ENCODE assay signal across 8 cellular contexts in the genomic region with DNA sequence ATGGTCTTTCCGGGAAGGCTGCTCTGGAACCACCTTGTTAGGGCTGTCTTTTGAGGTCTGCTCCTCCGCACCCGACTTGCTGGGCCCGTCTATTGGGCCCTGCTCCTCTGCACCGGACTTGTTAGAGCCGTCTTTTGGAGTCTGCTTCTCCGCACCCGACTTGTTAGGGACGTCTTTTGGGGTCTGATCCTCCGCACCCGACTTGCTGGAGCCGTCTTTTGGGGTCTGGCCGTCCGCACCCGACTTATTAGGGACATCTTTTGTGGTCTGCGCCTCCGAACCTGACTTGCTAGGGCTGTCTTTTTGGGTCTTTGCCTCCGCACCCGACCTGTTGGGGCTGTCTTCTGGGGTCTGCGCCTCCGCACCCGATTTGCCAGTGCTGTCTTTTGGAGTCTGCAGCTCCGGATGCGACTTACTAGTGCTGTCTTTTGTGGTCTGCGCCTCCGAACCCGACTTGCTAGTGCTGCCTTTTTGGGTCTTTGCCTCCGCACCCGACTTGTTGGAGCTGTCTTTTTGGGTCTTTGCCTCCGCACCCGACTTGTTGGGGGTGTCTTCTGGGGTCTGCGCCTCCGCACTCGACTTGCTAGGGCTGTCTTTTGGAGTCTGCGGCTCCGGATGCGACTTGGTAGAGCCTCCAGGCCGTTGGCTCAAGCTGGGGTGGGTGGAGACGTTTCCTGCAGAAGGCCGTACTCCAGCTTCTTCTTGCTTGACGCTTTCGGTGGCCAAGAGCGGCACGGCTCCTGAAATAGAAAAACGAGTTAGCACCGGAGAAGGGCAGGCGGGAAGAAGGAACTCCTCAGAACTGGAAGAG. TPM values are rescaled to one million over a fixed set of nuclear protein-coding genes. Genes with fewer than 3 reads are reported as not detected.
DNase-seq lines count a peak whose midpoint lies in the region; ATAC-seq, FAIRE-seq and TF ChIP-seq lines count a peak whose summit lies in the region.

No MANE protein-coding gene starts in this region.

- H3K79me2 ChIP-seq in HCT116 (ENCODE audit: insufficient read depth, low read length) = peaks cover 49% of the 10 kb centered on the region

- peaks cover 44% of the 10 kb centered on the region for H3K4me1 Mint-ChIP-seq in activated T-cell treated with anti-CD3 and anti-CD28 coated beads, Interleukin-2, amount 50 U/mL, for 4 hours (ENCODE audit: low read depth)

- peaks cover 10 to 21% of the 10 kb centered on the region in 2 experiments for H3K4me1 ChIP-seq in HCT116 (ENCODE audit: control insufficient read depth in 1 of 2, insufficient read depth in 2 of 2, low read length in 2 of 2)

- no peaks in the 10 kb centered on the region for H3K9me3 ChIP-seq in HCT116 (ENCODE audit: control insufficient read depth in 1 of 2, insufficient read depth in 1 of 2, low read depth in 1 of 2, low read length in 2 of 2)

- H2AFZ ChIP-seq in HCT116 (ENCODE audit: low read depth, low read length, poor library complexity, severe bottlenecking) = no peak overlapping the region

- peaks cover 21 to 31% of the 10 kb centered on the region in 2 experiments; a peak in 2 of 4 replicates for H3K36me3 ChIP-seq in HCT116 (ENCODE audit: control insufficient read depth in 1 of 2, insufficient read depth in 2 of 2, low read length in 2 of 2)

- RAD21 ChIA-PET in HCT116 (lab: Charles Lee; ENCODE audit: low non-redundant PET in 1 of 2, low total read pairs in 2 of 2, uncharacterized antibody in 2 of 2, unreplicated experiment in 2 of 2) = no interaction called here

- FAIRE-seq in urothelium cell line (lab: Jason Lieb, UNC) = no peak

- CTCF ChIA-PET in HCT116 (lab: Charles Lee) = interaction anchor here (1.0 kb wide), 1 partner anchor 27 kb away, joined by 4 read pairs; no protein-coding TSS in a partner anchor

- intact Hi-C loops in HCT116 (cut with micrococcal nuclease) = loop anchor here (10.0 kb wide), 1 partner anchor 228 kb away; no protein-coding TSS in a partner anchor

- POLR2A ChIA-PET in HCT116 (lab: Charles Lee) = interaction anchor here (0.6 to 1.4 kb wide), 5 partner anchors 12 to 692 kb away, joined by 3 to 6 read pairs (median 4); a partner anchor contains a TSS

- H3K27ac ChIP-seq in HCT116 (ENCODE audit: low read depth, low read length) = peak overlapping the region; percentile 76

- H3K27me3 Mint-ChIP-seq in activated T-cell treated with anti-CD3 and anti-CD28 coated beads, Interleukin-2, amount 50 U/mL, for 4 hours (ENCODE audit: low read depth) = no peaks in the 10 kb centered on the region

- TF ChIP-seq POLR2A in HCT116 (IDR thresholded peaks at IDR 0.05; ENCODE audit: borderline replicate concordance, extremely low read depth, insufficient read depth, insufficient read length) = no peak

- H3K4me3 ChIP-seq in HCT116 (replicated peaks in 1 of 2; ENCODE audit: low read depth in 1 of 2, low read length in 2 of 2) = peak overlapping the region; percentile 89 to 96

- no peak for TF ChIP-seq CTCF in HCT116 (IDR thresholded peaks at IDR 0.05 in 2 of 3, conservative IDR thresholded peaks at IDR 0.05 in 1 of 3; ENCODE audit: borderline replicate concordance in 1 of 3, insufficient read depth in 1 of 3, low read depth in 2 of 3, low read length in 2 of 3)
- TF ChIP-seq CTCF in omental fat pad (IDR thresholded peaks at IDR 0.05) = no peak

- no peaks in the 10 kb centered on the region for H3K27me3 ChIP-seq in HCT116 (ENCODE audit: insufficient read depth, low read length)

- peak overlapping the region; percentile 86 for H3K9ac ChIP-seq in HCT116 (ENCODE audit: low read length)

- no peak for TF ChIP-seq RAD21 in HCT116 (IDR thresholded peaks at IDR 0.05; ENCODE audit: low read depth)

- TSS peak; percentile 55 for BruUV-seq in HCT116 (replicated peaks; lab: Mats Ljungman, UMichigan)

- peaks cover 38% of the 10 kb centered on the region for H3K36me3 Mint-ChIP-seq in activated T-cell treated with anti-CD3 and anti-CD28 coated beads, Interleukin-2, amount 50 U/mL, for 4 hours (ENCODE audit: insufficient read depth)

- DNase-seq in ELF-1 (ENCODE audit: low read depth, low spot score) (peak; percentile 55), HCT116 (ENCODE audit: low read depth, low spot score) (no peak), NCI-H69 (lab: John Stamatoyannopoulos, UW) (peak; percentile 40), fibroblast of peridontal ligament (ENCODE audit: extremely low read depth) (peak; percentile 47), omental fat pad (ENCODE audit: low spot score) (no peak), urothelium cell line (ENCODE audit: low spot score) (peak; percentile 46), SK-N-DZ (ENCODE audit: low spot score) (no peak)
- peak; percentile 32 for DNase-seq in activated T-cell treated with anti-CD3 and anti-CD28 coated beads, Interleukin-2, amount 50 U/mL, for 4 hours

- H3K4me2 ChIP-seq in HCT116 (ENCODE audit: low read length) = peak overlapping the region; percentile 90

- H3K9me2 ChIP-seq in HCT116 (ENCODE audit: insufficient read depth) = no peaks in the 10 kb centered on the region

- H3K4me3 Mint-ChIP-seq in activated T-cell treated with anti-CD3 and anti-CD28 coated beads, Interleukin-2, amount 50 U/mL, for 4 hours = peak overlapping the region; percentile 95

- peaks cover 5% of the 10 kb centered on the region; the same call in 1 of the 2 replicates for H4K20me1 ChIP-seq in HCT116 (ENCODE audit: insufficient read depth)

- peak; percentile 18 for ATAC-seq in HCT116
- ATAC-seq in activated T-cell treated with anti-CD3 and anti-CD28 coated beads, Interleukin-2, amount 50 U/mL, for 4 hours = peak; percentile 35 to 39
- ATAC-seq in omental fat pad (ENCODE audit: low FRiP score) = peak; percentile 13

- no peaks in the 10 kb centered on the region for H3K9me3 Mint-ChIP-seq in activated T-cell treated with anti-CD3 and anti-CD28 coated beads, Interleukin-2, amount 50 U/mL, for 4 hours

TF ChIP-seq in HCT116, 20 proteins besides CTCF, POLR2A, EP300 and RAD21:
- TF ChIP-seq, protein P1, sequence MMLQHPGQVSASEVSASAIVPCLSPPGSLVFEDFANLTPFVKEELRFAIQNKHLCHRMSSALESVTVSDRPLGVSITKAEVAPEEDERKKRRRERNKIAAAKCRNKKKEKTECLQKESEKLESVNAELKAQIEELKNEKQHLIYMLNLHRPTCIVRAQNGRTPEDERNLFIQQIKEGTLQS (IDR thresholded peaks at IDR 0.05) = no peak
- TF ChIP-seq EZH2 (IDR thresholded peaks at IDR 0.05) (no peak), SRF (IDR thresholded peaks at IDR 0.05; ENCODE audit: low read depth) (no peak)
TF ChIP-seq in HCT116: peak in this region for 0.

RNA-seq across cellular contexts. Expression of a gene that starts 0.6 kb away (rescaled TPM):
- total RNA-seq in HCT116 (2021; ENCODE audit: unreplicated experiment) = 43.2 TPM
- 19.8 and 24.8 TPM in 2 replicates for polyA plus RNA-seq in HCT116 (2012)
- 10 to 100 TPM; 93.8 to 99.6 (median 98.1) TPM for total RNA-seq in activated T-cell treated with anti-CD3 and anti-CD28 coated beads, Interleukin-2, amount 50 U/mL, for 4 hours
- total RNA-seq in omental fat pad = 100 to 1,000 TPM; 112 to 151 (median 128) TPM
- polyA plus RNA-seq in SK-N-DZ (2014; cell fraction: cytosol; rRNA removed) = 24.1 and 32.8 TPM in 2 replicates
- 16.1 and 26.4 TPM in 2 replicates for polyA plus RNA-seq in SK-N-DZ (2014; cell fraction: nucleus; rRNA removed)

RNA-seq across cellular contexts. Expression of a gene that starts 27.2 kb away (rescaled TPM):
- 59.7 TPM for total RNA-seq in HCT116 (2021; ENCODE audit: unreplicated experiment)
- 58.9 and 62.2 TPM in 2 replicates for polyA plus RNA-seq in HCT116 (2012)
- 10 to 100 TPM; 16.0 to 18.6 (median 16.2) TPM for total RNA-seq in activated T-cell treated with anti-CD3 and anti-CD28 coated beads, Interleukin-2, amount 50 U/mL, for 4 hours
- 100 to 1,000 TPM; 153 to 436 (median 303) TPM for total RNA-seq in omental fat pad
- 15.4 and 17.2 TPM in 2 replicates for polyA plus RNA-seq in SK-N-DZ (2014; cell fraction: cytosol; rRNA removed)
- polyA plus RNA-seq in SK-N-DZ (2014; cell fraction: nucleus; rRNA removed) = 23.6 and 31.7 TPM in 2 replicates

RNA-seq across cellular contexts. Expression of a gene that starts 27.4 kb away (rescaled TPM):
- 9.2 TPM for total RNA-seq in HCT116 (2021; ENCODE audit: unreplicated experiment)
- polyA plus RNA-seq in HCT116 (2012) = 9.2 and 9.7 TPM in 2 replicates
- 1 to 10 TPM; 5.5 to 9.9 (median 8.8) TPM for total RNA-seq in activated T-cell treated with anti-CD3 and anti-CD28 coated beads, Interleukin-2, amount 50 U/mL, for 4 hours
- total RNA-seq in omental fat pad = 10 to 100 TPM; 42.2 to 83.8 (median 67.9) TPM
- polyA plus RNA-seq in SK-N-DZ (2014; cell fraction: cytosol; rRNA removed) = 17.2 and 27.4 TPM in 2 replicates
- polyA plus RNA-seq in SK-N-DZ (2014; cell fraction: nucleus; rRNA removed) = 36.9 and 43.4 TPM in 2 replicates

Comparison
In these comparisons a context has a peak if more than half of its experiments do, and no peak if none do; other contexts are left out.
1. DNase-seq: peak in ELF-1 (single experiment), NCI-H69 (single experiment), activated T-cell treated with anti-CD3 and anti-CD28 coated beads, Interleukin-2, amount 50 U/mL, for 4 hours (single experiment), fibroblast of peridontal ligament (single experiment) and urothelium cell line (single experiment); none in HCT116 (single experiment), omental fat pad (single experiment) and SK-N-DZ (single experiment).
2. Peak in every context shown above with its lines, with median percentiles within 50 percentile points of each other: ATAC-seq.